In the genomic region with DNA sequence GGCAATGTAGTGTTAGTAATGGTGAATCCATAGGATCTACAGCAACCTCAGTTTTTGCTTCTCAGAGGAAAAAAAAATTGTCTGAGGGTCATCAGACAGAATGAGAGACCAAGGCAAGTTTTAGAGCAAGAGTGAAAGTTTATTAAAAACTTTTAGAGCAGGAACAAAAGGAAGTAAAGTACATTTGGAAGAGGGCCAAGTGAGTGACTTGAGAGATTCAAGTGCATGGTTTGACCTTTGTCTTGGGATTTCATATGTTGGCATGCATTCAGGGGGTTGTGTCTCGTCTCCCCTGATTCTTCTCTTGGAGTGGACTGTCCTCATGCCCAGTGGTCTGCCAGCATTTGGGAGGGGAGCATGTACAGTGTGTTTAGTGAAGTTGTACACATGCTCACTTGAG, we compare ENCODE assay signal across 18 cellular contexts.
A peak's percentile ranks its signal among the peaks of the same experiment; 100 is the strongest.
DNase-seq lines count a peak whose midpoint lies in the region; ATAC-seq and TF ChIP-seq lines count a peak whose summit lies in the region.
"Had no signal": no experiment of that assay in that cellular context is flagged by ENCODE, and none has a peak within 500 bp of the region (broad histone marks: within the 10 kb centered on the region; RNA-seq: fewer than 3 reads in every experiment).

No MANE protein-coding gene starts in this region.

- H3K36me3 ChIP-seq in SU-DHL-6 (ENCODE audit: low read length): 0 out of 2 replicates have a peak, but pooled peaks cover 5% of the 10 kb centered on the region
- H3K36me3 ChIP-seq in mesenchymal stem cell (ENCODE audit: control insufficient read depth in 1 of 2, insufficient read depth in 2 of 2, low read depth in 1 of 2, low read length in 2 of 2): no peaks in the 10 kb centered on the region
- peaks cover 0 to 4% (median 2%) of the 10 kb centered on the region in 5 donors for H3K36me3 ChIP-seq in subcutaneous abdominal adipose tissue (ENCODE audit: control insufficient read depth in 5 of 5, insufficient read depth in 5 of 5, low read length in 5 of 5)
- H3K36me3 ChIP-seq: left lung had no signal

- H3K4me2 ChIP-seq in SU-DHL-6 (ENCODE audit: low read depth, low read length, poor library complexity, severe bottlenecking) (peak overlapping the region; percentile 30), mesenchymal stem cell (ENCODE audit: low read length, poor library complexity, severe bottlenecking) (no peak overlapping the region)
- H3K4me2 ChIP-seq: smooth muscle cell had no signal

- H3K9ac ChIP-seq in SU-DHL-6 (ENCODE audit: low read length) (no peak overlapping the region), mesenchymal stem cell (ENCODE audit: low read length) (no peak overlapping the region), subcutaneous abdominal adipose tissue (ENCODE audit: low read length in 5 of 5) (no peak overlapping the region)
- H3K9ac ChIP-seq: parathyroid adenoma had no signal

- no peak overlapping the region for H2AFZ ChIP-seq in SU-DHL-6 (ENCODE audit: low read depth, low read length, severe bottlenecking)
- H2AFZ ChIP-seq in mesenchymal stem cell (ENCODE audit: low read depth, low read length): no peak overlapping the region
- H2AFZ ChIP-seq: parathyroid adenoma had no signal

- H4K91ac ChIP-seq in mesenchymal stem cell (ENCODE audit: low read length): no peak overlapping the region

- no peak overlapping the region for H2AK5ac ChIP-seq in mesenchymal stem cell (ENCODE audit: low read length, severe bottlenecking)

- no peaks in the 10 kb centered on the region for H3K9me3 ChIP-seq in SU-DHL-6 (ENCODE audit: insufficient read depth, low read length)
- H3K9me3 ChIP-seq in mesenchymal stem cell (ENCODE audit: control insufficient read depth, low read length): no peaks in the 10 kb centered on the region
- H3K9me3 ChIP-seq in subcutaneous abdominal adipose tissue (ENCODE audit: control insufficient read depth in 5 of 5, low read length in 5 of 5): no peaks in the 10 kb centered on the region
- H3K9me3 ChIP-seq: left lung had no signal

- TF ChIP-seq CTCF in HL-60 (IDR thresholded peaks at IDR 0.05; ENCODE audit: insufficient read depth, low read length) (no peak), SU-DHL-6 (IDR thresholded peaks at IDR 0.05; ENCODE audit: insufficient read depth, low read length, poor library complexity, severe bottlenecking) (no peak)

- no peak for ATAC-seq in GM21529 (IDR thresholded peaks at IDR 0.05; ENCODE audit: unreplicated experiment)
- ATAC-seq: activated CD8-positive, alpha-beta T cell treated with anti-CD3 and anti-CD28 coated beads, Interleukin-2, amount 10 ng/mL, durations not matched to agents 7 days and 5 days; left lung; WTC11 had no signal

- no peaks in the 10 kb centered on the region for H4K20me1 ChIP-seq in SU-DHL-6 (ENCODE audit: low read depth, low read length)

- H3K27ac ChIP-seq in HL-60 (replicated peaks) (peak overlapping the region; percentile 59), SU-DHL-6 (ENCODE audit: low read depth, low read length) (peak overlapping the region; percentile 59; the same call in 1 of the 2 replicates), mesenchymal stem cell (ENCODE audit: low read length, poor library complexity, severe bottlenecking) (no peak overlapping the region), subcutaneous abdominal adipose tissue (ENCODE audit: low read depth, low read length) (peak overlapping the region; percentile 51)
- H3K27ac ChIP-seq: parathyroid adenoma had no signal

- H3K4me1 ChIP-seq in mesenchymal stem cell (ENCODE audit: control insufficient read depth, insufficient read depth, low read depth, low read length) (peaks cover 16% of the 10 kb centered on the region), subcutaneous abdominal adipose tissue (ENCODE audit: control insufficient read depth in 5 of 5, insufficient read depth in 5 of 5, low read length in 5 of 5) (peaks cover 12 to 65% (median 62%) of the 10 kb centered on the region in 5 donors)
- H3K4me1 ChIP-seq: parathyroid adenoma had no signal

- H3K27me3 ChIP-seq in HL-60 (ENCODE audit: insufficient read depth, poor library complexity, severe bottlenecking): no peaks in the 10 kb centered on the region
- no peaks in the 10 kb centered on the region for H3K27me3 ChIP-seq in SU-DHL-6 (ENCODE audit: low read length)
- no peaks in the 10 kb centered on the region for H3K27me3 ChIP-seq in mesenchymal stem cell (ENCODE audit: control insufficient read depth in 1 of 2, insufficient read depth in 1 of 2, low read length in 2 of 2)
- no peaks in the 10 kb centered on the region for H3K27me3 ChIP-seq in subcutaneous abdominal adipose tissue (ENCODE audit: control insufficient read depth in 5 of 5, insufficient read depth in 4 of 5, low read length in 5 of 5)
- H3K27me3 ChIP-seq: left lung had no signal

- no peak overlapping the region for H2BK15ac ChIP-seq in mesenchymal stem cell (ENCODE audit: low read depth, poor library complexity, severe bottlenecking)

- WGBS in mesenchymal stem cell: 13% methylated on average over 1 of the region's 1 CpG

- no peaks in the 10 kb centered on the region for H3K79me1 ChIP-seq in mesenchymal stem cell (replicated peaks; ENCODE audit: low read length, poor library complexity, severe bottlenecking)

- H3K4me3 ChIP-seq in HL-60 (replicated peaks; ENCODE audit: insufficient read depth, low read length) (no peak overlapping the region), SU-DHL-6 (ENCODE audit: insufficient read depth, low read length, poor library complexity, severe bottlenecking) (no peak overlapping the region), mesenchymal stem cell (ENCODE audit: insufficient read depth in 1 of 2, low read depth in 1 of 2, low read length in 2 of 2) (no peak overlapping the region), subcutaneous abdominal adipose tissue (ENCODE audit: low read depth in 1 of 5, low read length in 5 of 5) (no peak overlapping the region)
- H3K4me3 ChIP-seq: left lung, smooth muscle cell had no signal

- H2BK5ac ChIP-seq in mesenchymal stem cell (ENCODE audit: low read depth, low read length, poor library complexity, severe bottlenecking): no peak overlapping the region

- peak overlapping the region; percentile 8 for H4K8ac ChIP-seq in mesenchymal stem cell (ENCODE audit: low read length)

- H2BK120ac ChIP-seq in mesenchymal stem cell (ENCODE audit: low read depth, low read length): no peak overlapping the region

- peak overlapping the region in 1 of 2 experiments; percentile 81 for H3K14ac ChIP-seq in mesenchymal stem cell (ENCODE audit: low read length in 2 of 2)

- peaks cover 94% of the 10 kb centered on the region for H3K79me2 ChIP-seq in SU-DHL-6 (ENCODE audit: insufficient read depth, low read length)
- H3K79me2 ChIP-seq: parathyroid adenoma had no signal

- H3K18ac ChIP-seq in mesenchymal stem cell (ENCODE audit: low read depth in 1 of 2, low read length in 2 of 2): peak overlapping the region in 1 of 2 experiments; percentile 74

- peaks cover 13% of the 10 kb centered on the region for H3F3A ChIP-seq in SU-DHL-6 (ENCODE audit: insufficient read depth)

- peak overlapping the region; percentile 11 to 34 for H2BK12ac ChIP-seq in mesenchymal stem cell (ENCODE audit: low read length in 2 of 2)

- no peak overlapping the region for H3K23ac ChIP-seq in mesenchymal stem cell (ENCODE audit: low read length in 2 of 2)

- no peaks in the 10 kb centered on the region for H3K9me2 ChIP-seq in SU-DHL-6 (replicated peaks; ENCODE audit: insufficient read depth, low read length)

- DNase-seq in HL-60 (ENCODE audit: low read depth in 1 of 2, low spot score in 1 of 2): no peak
- DNase-seq in mesenchymal stem cell: peak; percentile 39
- DNase-seq in NCI-H128 (lab: John Stamatoyannopoulos, UW; ENCODE audit: unreplicated experiment): no peak
- no peak for DNase-seq in epidermal melanocyte (ENCODE audit: insufficient read length, low spot score)
- DNase-seq: activated CD8-positive, alpha-beta T cell treated with anti-CD3 and anti-CD28 coated beads, Interleukin-2, amount 10 ng/mL, durations not matched to agents 7 days and 5 days; activated T-cell treated with anti-CD3 and anti-CD28 coated beads, Interleukin-2, amount 50 U/mL, for 48 hours; DMS 273 treated with DMSO at 0.1 percent for 48 hours; foreskin melanocyte; left lung; NCI-H1436; NCI-H226; SHP77 treated with DMSO at 0.1 percent for 48 hours had no signal

- H3K4ac ChIP-seq in mesenchymal stem cell (ENCODE audit: low read depth in 1 of 2, low read length in 2 of 2): no peak overlapping the region
